ENCODE assay signal across 19 cellular contexts in the genomic region with DNA sequence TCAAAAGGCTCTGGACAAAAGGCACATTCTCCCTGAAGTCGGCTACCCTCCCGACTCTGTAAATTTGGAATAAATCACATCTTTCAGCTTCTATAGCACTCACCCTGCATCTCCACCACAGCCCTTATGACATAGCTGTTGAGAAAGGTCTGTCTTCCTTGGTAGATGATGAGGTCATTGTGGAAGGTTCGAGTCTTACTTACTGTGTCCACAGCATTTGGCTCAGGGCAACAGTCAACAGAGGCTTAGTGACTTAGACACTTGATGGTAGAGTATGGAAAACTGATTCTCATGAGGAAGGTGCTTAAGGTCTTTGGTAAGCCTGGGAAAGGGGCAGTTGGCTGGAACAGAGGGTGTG. TPM values are rescaled to one million over a fixed set of nuclear protein-coding genes. Genes with fewer than 3 reads are reported as not detected.
DNase-seq lines count a peak whose midpoint lies in the region; ATAC-seq and TF ChIP-seq lines count a peak whose summit lies in the region.
"Had no signal": no experiment of that assay in that cellular context is flagged by ENCODE, and none has a peak within 500 bp of the region (broad histone marks: within the 10 kb centered on the region; RNA-seq: fewer than 3 reads in every experiment).

No MANE protein-coding gene starts in this region.

- POLR2A ChIA-PET in CD4-positive, alpha-beta T cell (lab: Charles Lee), result interaction anchor here (0.9 kb wide), 1 partner anchor 19 kb away, joined by 4 read pairs; no protein-coding TSS in a partner anchor

- H3K9me3 ChIP-seq in CD4-positive, alpha-beta T cell (ENCODE audit: control insufficient read depth, low read length), result no peaks in the 10 kb centered on the region
- H3K9me3 ChIP-seq: colonic mucosa, left ventricle myocardium inferior, psoas muscle had no signal

- peak; percentile 20 for DNase-seq in NCI-H2196 (lab: John Stamatoyannopoulos, UW; ENCODE audit: unreplicated experiment)
- DNase-seq in NCI-H2196 treated with DMSO at 0.1 percent for 48 hours (lab: John Stamatoyannopoulos, UW; ENCODE audit: unreplicated experiment), result no peak
- DNase-seq in MV-4-11 (lab: John Stamatoyannopoulos, UW), result peak; percentile 17
- DNase-seq in glutamatergic neuron, result no peak
- DNase-seq in stimulated activated effector memory CD8-positive, alpha-beta T cell treated with anti-CD3 and anti-CD28 coated beads, Interleukin-12 subunit alpha, Interleukin-12 subunit beta, amount 100 ng/mL, for 72 hours (ENCODE audit: low spot score in 2 of 2), result no peak
- DNase-seq in NCI-H345 treated with DMSO at 0.1 percent for 48 hours (lab: John Stamatoyannopoulos, UW; ENCODE audit: unreplicated experiment), result no peak
- DNase-seq in CD4-positive, alpha-beta T cell, result no peak
- no peak for DNase-seq in omental fat pad (ENCODE audit: low spot score)
- DNase-seq: activated CD8-positive, alpha-beta memory T cell treated with anti-CD3 and anti-CD28 coated beads for 24 hours; activated gamma-delta T cell treated with Interleukin-2 at 50 U/mL for 16 hours; CD8-positive, alpha-beta memory T cell; colonic mucosa; EL; foreskin fibroblast; left ventricle myocardium inferior; NCI-H1436 treated with DMSO at 0.1 percent for 48 hours; stimulated activated naive CD4-positive, alpha-beta T cell had no signal

- intact Hi-C loops in CD4-positive, alpha-beta T cell (cut with DNase I, micrococcal nuclease), result no loop called here

- peaks cover 6% of the 10 kb centered on the region for H3K27me3 Mint-ChIP-seq in glutamatergic neuron (ENCODE audit: unreplicated experiment)
- no peaks in the 10 kb centered on the region for H3K27me3 Mint-ChIP-seq in CD4-positive, alpha-beta T cell
- H3K27me3 Mint-ChIP-seq: CD8-positive, alpha-beta memory T cell had no signal

- CTCF ChIA-PET in CD4-positive, alpha-beta T cell (lab: Charles Lee), result interaction anchor here (1.4 kb wide), 1 partner anchor 91 kb away, joined by 3 read pairs; no protein-coding TSS in a partner anchor

- no peaks in the 10 kb centered on the region for H3K27me3 ChIP-seq in CD4-positive, alpha-beta T cell (ENCODE audit: control insufficient read depth, insufficient read depth, low read length)
- H3K27me3 ChIP-seq: colonic mucosa had no signal

- H3K4me1 Mint-ChIP-seq in glutamatergic neuron (ENCODE audit: low read depth, unreplicated experiment), result peaks cover 17% of the 10 kb centered on the region
- H3K4me1 Mint-ChIP-seq in stimulated activated effector memory CD8-positive, alpha-beta T cell treated with anti-CD3 and anti-CD28 coated beads, Interleukin-12 subunit alpha, Interleukin-12 subunit beta, amount 100 ng/mL, for 72 hours, result peaks cover 57% of the 10 kb centered on the region
- peaks cover 52% of the 10 kb centered on the region for H3K4me1 Mint-ChIP-seq in CD4-positive, alpha-beta T cell (ENCODE audit: low read depth)

- H3K27ac ChIP-seq in CD4-positive, alpha-beta T cell (ENCODE audit: low read depth, low read length), result no peak overlapping the region
- H3K27ac ChIP-seq: colonic mucosa, left ventricle myocardium inferior had no signal

- peaks cover 2% of the 10 kb centered on the region for H3K9me3 Mint-ChIP-seq in glutamatergic neuron (ENCODE audit: unreplicated experiment)
- H3K9me3 Mint-ChIP-seq in stimulated activated effector memory CD8-positive, alpha-beta T cell treated with anti-CD3 and anti-CD28 coated beads, Interleukin-12 subunit alpha, Interleukin-12 subunit beta, amount 100 ng/mL, for 72 hours, result no peaks in the 10 kb centered on the region
- no peaks in the 10 kb centered on the region for H3K9me3 Mint-ChIP-seq in CD4-positive, alpha-beta T cell
- H3K9me3 Mint-ChIP-seq: CD8-positive, alpha-beta memory T cell had no signal

- H3K27ac Mint-ChIP-seq in glutamatergic neuron (ENCODE audit: unreplicated experiment), result peak overlapping the region; percentile 50
- peak overlapping the region; percentile 7 for H3K27ac Mint-ChIP-seq in stimulated activated effector memory CD8-positive, alpha-beta T cell treated with anti-CD3 and anti-CD28 coated beads, Interleukin-12 subunit alpha, Interleukin-12 subunit beta, amount 100 ng/mL, for 72 hours
- no peak overlapping the region for H3K27ac Mint-ChIP-seq in CD4-positive, alpha-beta T cell

- no peak for TF ChIP-seq CTCF in glutamatergic neuron (IDR thresholded peaks at IDR 0.05; ENCODE audit: partially characterized antibody, unreplicated experiment)
- TF ChIP-seq CTCF in CD4-positive, alpha-beta T cell (IDR thresholded peaks at IDR 0.05), result no peak
- no peak for TF ChIP-seq CTCF in omental fat pad (IDR thresholded peaks at IDR 0.05)

- H3K4me3 Mint-ChIP-seq in glutamatergic neuron (ENCODE audit: unreplicated experiment), result peak overlapping the region; percentile 43
- no peak overlapping the region for H3K4me3 Mint-ChIP-seq in stimulated activated effector memory CD8-positive, alpha-beta T cell treated with anti-CD3 and anti-CD28 coated beads, Interleukin-12 subunit alpha, Interleukin-12 subunit beta, amount 100 ng/mL, for 72 hours
- no peak overlapping the region for H3K4me3 Mint-ChIP-seq in CD4-positive, alpha-beta T cell

- H3K36me3 Mint-ChIP-seq in glutamatergic neuron (ENCODE audit: unreplicated experiment), result no peaks in the 10 kb centered on the region
- H3K36me3 Mint-ChIP-seq in stimulated activated effector memory CD8-positive, alpha-beta T cell treated with anti-CD3 and anti-CD28 coated beads, Interleukin-12 subunit alpha, Interleukin-12 subunit beta, amount 100 ng/mL, for 72 hours, result peaks cover 60% of the 10 kb centered on the region
- H3K36me3 Mint-ChIP-seq in CD4-positive, alpha-beta T cell (ENCODE audit: low read depth), result peaks cover 18% of the 10 kb centered on the region

- ATAC-seq in stimulated activated effector memory CD8-positive, alpha-beta T cell treated with anti-CD3 and anti-CD28 coated beads, Interleukin-12 subunit alpha, Interleukin-12 subunit beta, amount 100 ng/mL, for 72 hours, result peak; percentile 82
- no peak for ATAC-seq in CD4-positive, alpha-beta T cell (ENCODE audit: poor library complexity)
- ATAC-seq in omental fat pad (ENCODE audit: low FRiP score), result no peak
- ATAC-seq: SK-N-SH treated with all-trans-retinoic acid at 6 μM for 48 hours had no signal

RNA-seq across cellular contexts. Expression of a gene that starts 45.6 kb away (rescaled TPM):
- total RNA-seq in glutamatergic neuron (ENCODE audit: unreplicated experiment) (2.4 TPM), omental fat pad (10 to 100 TPM in 3 of 4 donors, 1 to 10 TPM in 1; 9.8 to 17.8 (median 14.2) TPM)
- total RNA-seq in CD4-positive, alpha-beta T cell, result 10 to 100 TPM; 26.6 to 28.9 TPM

Comparison
In these comparisons a context has a peak if more than half of its experiments do, and no peak if none do; other contexts are left out.
1. DNase-seq: peak in NCI-H2196 (single experiment) and MV-4-11 (single experiment); none in NCI-H2196 treated with DMSO at 0.1 percent for 48 hours (single experiment), glutamatergic neuron (single experiment), stimulated activated effector memory CD8-positive, alpha-beta T cell treated with anti-CD3 and anti-CD28 coated beads, Interleukin-12 subunit alpha, Interleukin-12 subunit beta, amount 100 ng/mL, for 72 hours (0 of 2), NCI-H345 treated with DMSO at 0.1 percent for 48 hours (single experiment), CD4-positive, alpha-beta T cell (0 of 10) and omental fat pad (single experiment).